Comparison of ENCODE assay signal across 8 cellular contexts in genomic region chr5:36744041-36744677, GRCh38.
DNase-seq lines count a peak whose midpoint lies in the region; ATAC-seq and TF ChIP-seq lines count a peak whose summit lies in the region.

No MANE protein-coding gene starts in this region.

- no peaks in the 10 kb centered on the region for H3K9me3 ChIP-seq in CD4-positive, CD25-positive, alpha-beta regulatory T cell (ENCODE audit: control insufficient read depth in 2 of 2, low read length in 2 of 2)
- H3K9me3 ChIP-seq in effector memory CD4-positive, alpha-beta T cell (ENCODE audit: control insufficient read depth, low read length), result no peaks in the 10 kb centered on the region

- H3K27ac Mint-ChIP-seq in CD4-positive, CD25-positive, alpha-beta regulatory T cell, result peak overlapping the region in 1 of 3 donors; percentile 26
- no peak overlapping the region for H3K27ac Mint-ChIP-seq in neural crest cell (ENCODE audit: unreplicated experiment)

- peak overlapping the region in 3 of 4 donors; percentile 55 to 87 (median 76) for H3K4me3 Mint-ChIP-seq in CD4-positive, CD25-positive, alpha-beta regulatory T cell
- H3K4me3 Mint-ChIP-seq in neural crest cell, result peak overlapping the region; percentile 86

- peaks cover 11% of the 10 kb centered on the region for H3K4me1 ChIP-seq in CD4-positive, CD25-positive, alpha-beta regulatory T cell (ENCODE audit: control insufficient read depth, insufficient read depth, low read length, poor library complexity, severe bottlenecking)
- H3K4me1 ChIP-seq in effector memory CD4-positive, alpha-beta T cell (ENCODE audit: control insufficient read depth, insufficient read depth, low read length, poor library complexity, severe bottlenecking), result peaks cover 4% of the 10 kb centered on the region

- peaks cover 35% of the 10 kb centered on the region for H3K27me3 ChIP-seq in CD4-positive, CD25-positive, alpha-beta regulatory T cell (ENCODE audit: control insufficient read depth, insufficient read depth, low read length)
- peaks cover 13% of the 10 kb centered on the region for H3K27me3 ChIP-seq in effector memory CD4-positive, alpha-beta T cell (replicated peaks; ENCODE audit: control insufficient read depth, insufficient read depth, low read length, poor library complexity, severe bottlenecking)

- TF ChIP-seq CTCF in neural crest cell (conservative IDR thresholded peaks at IDR 0.05) (no peak), GM20000 (IDR thresholded peaks at IDR 0.05; ENCODE audit: extremely low read depth, missing control alignments) (no peak)

- no peak for ATAC-seq in CD4-positive, CD25-positive, alpha-beta regulatory T cell (ENCODE audit: low read depth in 2 of 2)
- peak; percentile 16 for ATAC-seq in GM21528 (IDR thresholded peaks at IDR 0.05; ENCODE audit: low FRiP score, unreplicated experiment)

- no peak overlapping the region for H3K27ac ChIP-seq in CD4-positive, CD25-positive, alpha-beta regulatory T cell (ENCODE audit: insufficient read depth, low read length, poor library complexity, severe bottlenecking)
- no peak overlapping the region for H3K27ac ChIP-seq in effector memory CD4-positive, alpha-beta T cell (ENCODE audit: insufficient read depth, low read length, poor library complexity, severe bottlenecking)

- H3K4me3 ChIP-seq in CD4-positive, CD25-positive, alpha-beta regulatory T cell (ENCODE audit: low read depth, low read length), result peak overlapping the region; percentile 68
- H3K4me3 ChIP-seq in effector memory CD4-positive, alpha-beta T cell (ENCODE audit: insufficient read depth, low read depth, low read length, poor library complexity, severe bottlenecking), result peak overlapping the region; percentile 54

- H3K36me3 ChIP-seq in CD4-positive, CD25-positive, alpha-beta regulatory T cell (ENCODE audit: control insufficient read depth, insufficient read depth, low read length), result no peaks in the 10 kb centered on the region
- H3K36me3 ChIP-seq in effector memory CD4-positive, alpha-beta T cell (ENCODE audit: control insufficient read depth, insufficient read depth, low read length), result no peaks in the 10 kb centered on the region

- DNase-seq in CD4-positive, CD25-positive, alpha-beta regulatory T cell, result no peak
- DNase-seq in NCI-H510A (lab: John Stamatoyannopoulos, UW) (peak; percentile 29), neural crest cell (ENCODE audit: low read depth, low spot score) (no peak), GM20000 (ENCODE audit: low spot score) (no peak), midbrain (lab: John Stamatoyannopoulos, UW) (no peak)
- DNase-seq in effector memory CD4-positive, alpha-beta T cell, result no peak
- no peak for DNase-seq in stimulated activated CD8-positive, alpha-beta memory T cell treated with anti-CD3 and anti-CD28 coated beads, Interleukin-4, amount 100 ng/mL, for 48 hours

- no peaks in the 10 kb centered on the region for H3K36me3 Mint-ChIP-seq in CD4-positive, CD25-positive, alpha-beta regulatory T cell
- H3K36me3 Mint-ChIP-seq in neural crest cell (ENCODE audit: low read depth), result no peaks in the 10 kb centered on the region

- peaks cover 49% of the 10 kb centered on the region for H3K27me3 Mint-ChIP-seq in CD4-positive, CD25-positive, alpha-beta regulatory T cell
- peaks cover 51% of the 10 kb centered on the region for H3K27me3 Mint-ChIP-seq in neural crest cell (ENCODE audit: low read depth)

- peaks cover 0 to 3% (median 0%) of the 10 kb centered on the region in 7 donors for H3K9me3 Mint-ChIP-seq in CD4-positive, CD25-positive, alpha-beta regulatory T cell
- no peaks in the 10 kb centered on the region for H3K9me3 Mint-ChIP-seq in neural crest cell

- peaks cover 3 to 17% (median 7%) of the 10 kb centered on the region in 4 donors for H3K4me1 Mint-ChIP-seq in CD4-positive, CD25-positive, alpha-beta regulatory T cell
- peaks cover 13% of the 10 kb centered on the region for H3K4me1 Mint-ChIP-seq in neural crest cell
